In the genomic region with DNA sequence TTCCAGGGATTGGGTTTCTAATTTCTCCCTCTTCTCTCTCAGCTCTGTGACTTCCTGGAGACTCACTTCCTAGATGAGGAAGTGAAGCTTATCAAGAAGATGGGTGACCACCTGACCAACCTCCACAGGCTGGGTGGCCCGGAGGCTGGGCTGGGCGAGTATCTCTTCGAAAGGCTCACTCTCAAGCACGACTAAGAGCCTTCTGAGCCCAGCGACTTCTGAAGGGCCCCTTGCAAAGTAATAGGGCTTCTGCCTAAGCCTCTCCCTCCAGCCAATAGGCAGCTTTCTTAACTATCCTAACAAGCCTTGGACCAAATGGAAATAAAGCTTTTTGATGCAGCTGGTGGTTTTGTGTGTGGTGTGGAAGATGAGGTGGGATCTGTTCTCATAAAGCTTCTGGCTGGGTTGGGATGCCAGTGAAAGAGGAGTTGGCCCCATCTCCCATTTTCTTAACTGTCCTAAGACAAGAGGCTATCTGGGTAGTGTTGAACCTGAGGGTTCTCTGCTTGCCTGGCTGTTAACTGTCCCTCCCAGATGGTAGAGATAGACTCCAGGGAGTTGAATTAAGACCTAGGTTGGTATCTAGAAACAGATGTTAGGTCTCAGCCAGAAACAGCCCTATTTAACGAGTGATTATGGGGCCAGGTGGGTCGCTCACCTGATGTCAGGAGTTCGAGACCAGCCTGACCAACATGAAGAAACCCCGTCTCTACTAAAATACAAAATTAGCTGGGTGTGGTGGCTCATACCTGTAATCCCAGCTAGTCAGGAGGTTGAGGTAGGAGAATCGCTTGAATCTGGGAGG, we compare ENCODE assay signal across 8 cellular contexts. TPM values are rescaled to one million over a fixed set of nuclear protein-coding genes. Genes with fewer than 3 reads are reported as not detected.
DNase-seq lines count a peak whose midpoint lies in the region; ATAC-seq and TF ChIP-seq lines count a peak whose summit lies in the region.

No MANE protein-coding gene starts in this region.

- H3F3A ChIP-seq in SK-N-SH (replicated peaks; ENCODE audit: insufficient read depth), result peaks cover 50% of the 10 kb centered on the region
- H3F3A ChIP-seq in SU-DHL-6 (ENCODE audit: insufficient read depth), result peaks cover 48% of the 10 kb centered on the region

- H3K9me3 ChIP-seq in SK-N-SH (no peaks in the 10 kb centered on the region), SU-DHL-6 (ENCODE audit: insufficient read depth, low read length) (no peaks in the 10 kb centered on the region), WERI-Rb-1 (ENCODE audit: severe bottlenecking) (peaks cover 4% of the 10 kb centered on the region)

- H3K79me2 ChIP-seq in SK-N-SH (ENCODE audit: insufficient read depth), result peaks cover 19% of the 10 kb centered on the region
- H3K79me2 ChIP-seq in SU-DHL-6 (ENCODE audit: insufficient read depth, low read length), result peaks cover 14% of the 10 kb centered on the region

- CTCF ChIA-PET in SK-N-SH (lab: Yijun Ruan, JAX), result interaction anchor here (0.6 to 3.9 kb wide), 8 partner anchors 26 to 213 kb away, joined by 3 to 12 read pairs (median 6); partner anchors contain the start of genes GYS1, HSD17B14 and RUVBL2

- no peak for TF ChIP-seq RAD21 in SK-N-SH (IDR thresholded peaks at IDR 0.05; ENCODE audit: low read length)

- POLR2A ChIA-PET in SK-N-SH (lab: Yijun Ruan, JAX), result interaction anchor here (0.8 kb wide), 1 partner anchor 10 kb away, joined by 3 read pairs; no protein-coding TSS in a partner anchor

- no peak overlapping the region for H2AFZ ChIP-seq in SK-N-SH (ENCODE audit: low read depth)
- H2AFZ ChIP-seq in SU-DHL-6 (ENCODE audit: low read depth, low read length, severe bottlenecking), result no peak overlapping the region

- H3K9me2 ChIP-seq in SK-N-SH, result no peaks in the 10 kb centered on the region
- H3K9me2 ChIP-seq in SU-DHL-6 (replicated peaks; ENCODE audit: insufficient read depth, low read length), result no peaks in the 10 kb centered on the region

- H3K4me1 ChIP-seq in SK-N-SH (ENCODE audit: control insufficient read depth in 1 of 2, insufficient read depth in 2 of 2, low read depth in 1 of 2, low read length in 1 of 2), result peaks cover 17 to 26% of the 10 kb centered on the region in 2 experiments; a peak in 3 of 4 replicates

- WGBS in SK-N-SH (ENCODE audit: low lambda C conversion rate), result 67% methylated on average over 10 of the region's 10 CpGs

- peaks cover 18% of the 10 kb centered on the region for H4K20me1 ChIP-seq in SK-N-SH (ENCODE audit: insufficient read depth)
- H4K20me1 ChIP-seq in SU-DHL-6 (ENCODE audit: low read depth, low read length), result no peaks in the 10 kb centered on the region

- no peaks in the 10 kb centered on the region for H3K27me3 ChIP-seq in SK-N-SH (ENCODE audit: insufficient read depth)
- H3K27me3 ChIP-seq in SU-DHL-6 (ENCODE audit: low read length), result no peaks in the 10 kb centered on the region
- no peaks in the 10 kb centered on the region for H3K27me3 ChIP-seq in WERI-Rb-1 (ENCODE audit: insufficient read depth, low read depth, severe bottlenecking)

- H3K27ac ChIP-seq in SK-N-SH (ENCODE audit: low read depth in 2 of 2, low read length in 1 of 2), result peak overlapping the region in 1 of 2 experiments; percentile 8; a peak in 1 of 4 replicates
- peak overlapping the region; percentile 61; the same call in 1 of the 2 replicates for H3K27ac ChIP-seq in SU-DHL-6 (ENCODE audit: low read depth, low read length)
- no peak overlapping the region for H3K27ac ChIP-seq in WERI-Rb-1

- TF ChIP-seq CTCF in SK-N-SH (IDR thresholded peaks at IDR 0.05) (no peak), SU-DHL-6 (IDR thresholded peaks at IDR 0.05; ENCODE audit: insufficient read depth, low read length, poor library complexity, severe bottlenecking) (no peak), retinal pigment epithelial cell (conservative IDR thresholded peaks at IDR 0.05; ENCODE audit: low read depth, low read length) (no peak), WERI-Rb-1 (IDR thresholded peaks at IDR 0.05; ENCODE audit: low read depth, low read length) (no peak)

- peak overlapping the region; percentile 98 for H3K4me2 ChIP-seq in SK-N-SH
- H3K4me2 ChIP-seq in SU-DHL-6 (ENCODE audit: low read depth, low read length, poor library complexity, severe bottlenecking), result peak overlapping the region; percentile 77

- ATAC-seq in SK-N-SH treated with all-trans-retinoic acid at 6 μM for 48 hours, result no peak
- ATAC-seq in GM21423 (IDR thresholded peaks at IDR 0.05; ENCODE audit: unreplicated experiment), result no peak

- H3K9ac ChIP-seq in SK-N-SH (peak overlapping the region; percentile 92), SU-DHL-6 (ENCODE audit: low read length) (peak overlapping the region; percentile 73)

- peaks cover 13 to 34% of the 10 kb centered on the region in 2 experiments for H3K36me3 ChIP-seq in SK-N-SH (replicated peaks in 1 of 2; ENCODE audit: control insufficient read depth in 1 of 2, insufficient read depth in 2 of 2, low read length in 1 of 2)
- no peaks in the 10 kb centered on the region for H3K36me3 ChIP-seq in SU-DHL-6 (ENCODE audit: low read length)
- H3K36me3 ChIP-seq in WERI-Rb-1, result peaks cover 49% of the 10 kb centered on the region

- TF ChIP-seq EP300 in SK-N-SH (IDR thresholded peaks at IDR 0.05; ENCODE audit: borderline replicate concordance in 1 of 2, low read depth in 1 of 2, low read length in 1 of 2), result no peak

- H3K4me3 ChIP-seq in SK-N-SH (ENCODE audit: low read depth in 2 of 2, low read length in 1 of 2), result peak overlapping the region; percentile 68 to 74
- H3K4me3 ChIP-seq in SU-DHL-6 (ENCODE audit: insufficient read depth, low read length, poor library complexity, severe bottlenecking), result peak overlapping the region; percentile 72
- H3K4me3 ChIP-seq in retinal pigment epithelial cell (ENCODE audit: low read length), result peak overlapping the region; percentile 88
- no peak overlapping the region; the same call in 1 of the 2 replicates for H3K4me3 ChIP-seq in WERI-Rb-1 (ENCODE audit: low read depth, low read length)

- DNase-seq in SK-N-SH, result no peak
- peak; percentile 51 for DNase-seq in fibroblast of gingiva (ENCODE audit: low read depth)
- no peak for DNase-seq in retinal pigment epithelial cell (ENCODE audit: low read depth)
- no peak for DNase-seq in NCI-H446 treated with DMSO at 0.1 percent for 48 hours (lab: John Stamatoyannopoulos, UW)
- DNase-seq in WERI-Rb-1, result no peak

TF ChIP-seq in SK-N-SH, 30 proteins besides CTCF, POLR2A, EP300 and RAD21 (continues in another document):
- TF ChIP-seq RFX5 (IDR thresholded peaks at IDR 0.05; ENCODE audit: low read length) (no peak), IRF3 (IDR thresholded peaks at IDR 0.05; ENCODE audit: low read depth, low read length) (no peak), ELF1 (IDR thresholded peaks at IDR 0.05) (no peak)

TF ChIP-seq in SK-N-SH treated with all-trans-retinoic acid at 6 μM for 48 hours, 23 proteins besides CTCF, POLR2A, EP300 and RAD21 (continues in another document):
- TF ChIP-seq ARNTL (CRISPR knock-in tag; IDR thresholded peaks at IDR 0.05; ENCODE audit: borderline replicate concordance, low read depth), result no peak
- TF ChIP-seq ESRRG (CRISPR knock-in tag; IDR thresholded peaks at IDR 0.05), result no peak
- TF ChIP-seq ZFP30 (CRISPR knock-in tag; IDR thresholded peaks at IDR 0.05), result no peak
- no peak for TF ChIP-seq TCF4 (CRISPR knock-in tag; IDR thresholded peaks at IDR 0.05; ENCODE audit: borderline replicate concordance)
- TF ChIP-seq SNAI2 (CRISPR knock-in tag; IDR thresholded peaks at IDR 0.05), result no peak
- TF ChIP-seq GLIS3 (CRISPR knock-in tag; IDR thresholded peaks at IDR 0.05), result no peak
- TF ChIP-seq, protein P1, sequence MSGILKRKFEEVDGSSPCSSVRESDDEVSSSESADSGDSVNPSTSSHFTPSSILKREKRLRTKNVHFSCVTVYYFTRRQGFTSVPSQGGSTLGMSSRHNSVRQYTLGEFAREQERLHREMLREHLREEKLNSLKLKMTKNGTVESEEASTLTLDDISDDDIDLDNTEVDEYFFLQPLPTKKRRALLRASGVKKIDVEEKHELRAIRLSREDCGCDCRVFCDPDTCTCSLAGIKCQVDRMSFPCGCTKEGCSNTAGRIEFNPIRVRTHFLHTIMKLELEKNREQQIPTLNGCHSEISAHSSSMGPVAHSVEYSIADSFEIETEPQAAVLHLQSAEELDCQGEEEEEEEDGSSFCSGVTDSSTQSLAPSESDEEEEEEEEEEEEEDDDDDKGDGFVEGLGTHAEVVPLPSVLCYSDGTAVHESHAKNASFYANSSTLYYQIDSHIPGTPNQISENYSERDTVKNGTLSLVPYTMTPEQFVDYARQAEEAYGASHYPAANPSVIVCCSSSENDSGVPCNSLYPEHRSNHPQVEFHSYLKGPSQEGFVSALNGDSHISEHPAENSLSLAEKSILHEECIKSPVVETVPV (CRISPR knock-in tag; IDR thresholded peaks at IDR 0.05), result no peak
- no peak for TF ChIP-seq OSR1 (CRISPR knock-in tag; IDR thresholded peaks at IDR 0.05)
- no peak for TF ChIP-seq PATZ1 (CRISPR knock-in tag; IDR thresholded peaks at IDR 0.05; ENCODE audit: borderline replicate concordance)

RNA-seq across cellular contexts. Expression of gene FTL, which starts 1.6 kb away (rescaled TPM):
- 587 and 875 TPM in 2 replicates for polyA plus RNA-seq in SK-N-SH (2012; rRNA removed)
- 532 and 592 TPM in 2 replicates for polyA plus RNA-seq in SK-N-SH (2012; cell fraction: cytosol; rRNA removed)
- polyA plus RNA-seq in SK-N-SH (2012; cell fraction: nucleus; rRNA removed), result 164 and 250 TPM in 2 replicates

RNA-seq across cellular contexts. Expression of gene BAX, which starts 12.1 kb away (rescaled TPM):
- polyA plus RNA-seq in SK-N-SH (2012; rRNA removed), result 278 and 640 TPM in 2 replicates
- 233 and 284 TPM in 2 replicates for polyA plus RNA-seq in SK-N-SH (2012; cell fraction: cytosol; rRNA removed)
- 332 and 395 TPM in 2 replicates for polyA plus RNA-seq in SK-N-SH (2012; cell fraction: nucleus; rRNA removed)

RNA-seq across cellular contexts. Expression of gene GYS1, which starts 26.4 kb away (rescaled TPM):
- polyA plus RNA-seq in SK-N-SH (2012; rRNA removed), result 24.1 and 25.3 TPM in 2 replicates
- 12.9 and 18.2 TPM in 2 replicates for polyA plus RNA-seq in SK-N-SH (2012; cell fraction: cytosol; rRNA removed)
- 69.6 and 71.7 TPM in 2 replicates for polyA plus RNA-seq in SK-N-SH (2012; cell fraction: nucleus; rRNA removed)

RNA-seq across cellular contexts. Expression of gene RUVBL2, which starts 26.9 kb away (rescaled TPM):
- polyA plus RNA-seq in SK-N-SH (2012; rRNA removed), result 411 and 459 TPM in 2 replicates
- 196 and 298 TPM in 2 replicates for polyA plus RNA-seq in SK-N-SH (2012; cell fraction: cytosol; rRNA removed)
- polyA plus RNA-seq in SK-N-SH (2012; cell fraction: nucleus; rRNA removed), result 340 and 467 TPM in 2 replicates

RNA-seq across cellular contexts. Expression of gene DHDH, which starts 33.2 kb away (rescaled TPM):
- 0.31 and 0.72 TPM in 2 replicates for polyA plus RNA-seq in SK-N-SH (2012; rRNA removed)
- polyA plus RNA-seq in SK-N-SH (2012; cell fraction: cytosol; rRNA removed), result 0.30 and 0.34 TPM in 2 replicates
- polyA plus RNA-seq in SK-N-SH (2012; cell fraction: nucleus; rRNA removed), result 0.37 and 0.45 TPM in 2 replicates
